Comparison of ENCODE assay signal across 21 cellular contexts in the genomic region with DNA sequence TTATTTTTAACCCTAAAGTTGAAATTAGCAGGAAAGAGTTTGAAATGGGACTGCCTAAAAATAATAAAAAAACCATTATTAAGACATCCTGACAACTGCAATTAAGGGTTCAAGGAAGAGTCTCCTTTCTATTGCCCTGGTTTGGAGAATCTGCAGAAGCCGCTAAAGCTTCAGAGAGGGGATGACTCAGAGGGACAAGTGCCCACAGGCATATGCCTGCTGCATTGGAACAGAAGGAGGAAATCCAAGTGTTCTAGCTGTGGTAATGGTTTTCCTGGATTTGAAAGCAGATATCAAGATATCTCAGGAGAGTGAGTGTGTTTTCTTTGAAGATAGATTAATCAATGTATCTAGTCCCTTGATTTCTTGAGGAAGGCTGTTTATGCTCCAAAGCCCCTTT.
A peak's percentile ranks its signal among the peaks of the same experiment; 100 is the strongest.
DNase-seq lines count a peak whose midpoint lies in the region; ATAC-seq and TF ChIP-seq lines count a peak whose summit lies in the region.
"Had no signal": no experiment of that assay in that cellular context is flagged by ENCODE, and none has a peak within 500 bp of the region (broad histone marks: within the 10 kb centered on the region; RNA-seq: fewer than 3 reads in every experiment).

No MANE protein-coding gene starts in this region.

- H3K4me1 ChIP-seq in OCI-LY7 (ENCODE audit: insufficient read depth, low read length, poor library complexity, severe bottlenecking), result no peaks in the 10 kb centered on the region
- H3K4me1 ChIP-seq: stomach had no signal

- H3K9me3 ChIP-seq in MG63 (no peaks in the 10 kb centered on the region), OCI-LY7 (ENCODE audit: low read length) (no peaks in the 10 kb centered on the region)
- H3K9me3 ChIP-seq: esophagus squamous epithelium had no signal

- no TSS peak for BruUV-seq in OCI-LY7 (replicated peaks; lab: Mats Ljungman, UMichigan)

- H3K36me3 ChIP-seq in MG63 (no peaks in the 10 kb centered on the region), OCI-LY7 (ENCODE audit: insufficient read depth, low read length) (no peaks in the 10 kb centered on the region)
- H3K36me3 ChIP-seq: esophagus squamous epithelium, stomach had no signal

- POLR2A ChIA-PET in OCI-LY7 (lab: Charles Lee), result no interaction called here

- H3K9me2 ChIP-seq in OCI-LY7 (ENCODE audit: insufficient read depth, low read length), result no peaks in the 10 kb centered on the region

- H2AFZ ChIP-seq in OCI-LY7 (ENCODE audit: low read length), result no peak overlapping the region

- no peaks in the 10 kb centered on the region for H3K27me3 ChIP-seq in MG63
- H3K27me3 ChIP-seq: esophagus squamous epithelium, stomach had no signal

- TF ChIP-seq CTCF in OCI-LY7 (conservative IDR thresholded peaks at IDR 0.05; ENCODE audit: low read length) (no peak), GM13977 (IDR thresholded peaks at IDR 0.05; ENCODE audit: extremely low read depth, insufficient read depth, missing control alignments) (no peak)

- no peaks in the 10 kb centered on the region for H4K20me1 ChIP-seq in OCI-LY7 (ENCODE audit: insufficient read depth, low read length)

- H3K4me3 ChIP-seq in MG63 (no peak overlapping the region), OCI-LY7 (ENCODE audit: low read depth, low read length, poor library complexity, severe bottlenecking) (no peak overlapping the region)
- H3K4me3 ChIP-seq: esophagus squamous epithelium, stomach had no signal

- peak; percentile 53 for DNase-seq in EL
- peak; percentile 41 for DNase-seq in MG63
- DNase-seq in dermis blood vessel endothelial cell, result peak; percentile 45
- peak; percentile 60 for DNase-seq in kidney tubule cell (ENCODE audit: low spot score)
- DNase-seq in OCI-LY7 (ENCODE audit: low spot score), result no peak
- DNase-seq in GM13977 (ENCODE audit: low spot score), result no peak
- no peak for DNase-seq in activated gamma-delta T cell (lab: John Stamatoyannopoulos, UW)
- DNase-seq: activated CD4-positive, alpha-beta T cell treated with anti-CD3 and anti-CD28 coated beads for 4 hours; DMS79 treated with DMSO at 0.1 percent for 48 hours; effector CD4-positive, alpha-beta T cell; esophagus squamous epithelium; GOT3; naive thymus-derived CD4-positive, alpha-beta T cell; NCI-H2171; right cardiac atrium; SHP77; stimulated activated CD4-positive, alpha-beta T cell treated with anti-CD3 and anti-CD28 coated beads, Interleukin-12 subunit alpha, Interleukin-12 subunit beta, amount 100 ng/mL, for 4 hours; stomach; T-cell had no signal

- no peak for ATAC-seq in HG02973 (IDR thresholded peaks at IDR 0.05; ENCODE audit: unreplicated experiment)
- ATAC-seq: left lobe of liver; naive thymus-derived CD4-positive, alpha-beta T cell; right cardiac atrium; T-cell had no signal

- CTCF ChIA-PET in OCI-LY7 (lab: Charles Lee; ENCODE audit: unreplicated experiment), result no interaction called here

- no peaks in the 10 kb centered on the region for H3K79me2 ChIP-seq in OCI-LY7 (ENCODE audit: insufficient read depth, low read depth, low read length)

- in situ Hi-C loops in GM13977 (cut with MboI; ENCODE audit: low pct_unique_long_range_greater_than_20kb, low sequenced_read_pairs, unreplicated experiment), result no loop called here

- intact Hi-C loops in OCI-LY7 (cut with micrococcal nuclease; ENCODE audit: unreplicated experiment), result no loop called here

- H3K4me2 ChIP-seq in OCI-LY7 (ENCODE audit: low read length), result no peak overlapping the region

- H3K27ac ChIP-seq in OCI-LY7 (ENCODE audit: low read depth, low read length, poor library complexity, severe bottlenecking), result no peak overlapping the region
- H3K27ac ChIP-seq: esophagus squamous epithelium, stomach had no signal

Comparison
In these comparisons a context has a peak if more than half of its experiments do, and no peak if none do; other contexts are left out.
1. DNase-seq: peak in EL (single experiment), MG63 (single experiment), dermis blood vessel endothelial cell (single experiment) and kidney tubule cell (single experiment); none in OCI-LY7 (single experiment), GM13977 (single experiment) and activated gamma-delta T cell (single experiment).